In the genomic region with DNA sequence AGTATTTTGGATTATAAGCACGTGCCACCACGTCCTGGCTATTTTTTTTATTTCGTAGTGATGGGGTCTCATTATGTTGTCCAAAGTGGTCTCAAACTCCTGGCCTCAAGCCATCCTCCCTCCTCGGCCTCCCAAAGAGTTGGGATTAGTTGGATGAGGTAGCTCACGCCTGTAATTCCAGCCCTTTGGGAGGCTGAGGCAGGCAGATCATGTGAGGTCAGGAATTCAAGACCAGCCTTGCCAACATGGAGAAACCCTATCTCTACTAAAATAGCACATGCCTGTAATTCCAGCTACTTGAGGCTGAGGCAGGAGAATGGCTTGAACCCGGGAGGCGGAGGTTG, we compare ENCODE assay signal across 8 cellular contexts. TPM values are rescaled to one million over a fixed set of nuclear protein-coding genes. Genes with fewer than 3 reads are reported as not detected.
DNase-seq lines count a peak whose midpoint lies in the region; TF ChIP-seq lines count a peak whose summit lies in the region.

No MANE protein-coding gene starts in this region.

- peak overlapping the region; percentile 56 for H3K9ac ChIP-seq in endodermal cell (ENCODE audit: extremely low read depth, low read length, poor library complexity, severe bottlenecking)

- H3K27ac Mint-ChIP-seq in CD14-positive monocyte (peak overlapping the region; percentile 88 to 95 (median 91)), endodermal cell (peak overlapping the region; percentile 91), osteocyte (ENCODE audit: unreplicated experiment) (peak overlapping the region; percentile 97)

- H3K4me1 ChIP-seq in OCI-LY7 (ENCODE audit: insufficient read depth, low read length, poor library complexity, severe bottlenecking) (peaks cover 6% of the 10 kb centered on the region), endodermal cell (ENCODE audit: control insufficient read depth, insufficient read depth, low read length) (no peaks in the 10 kb centered on the region)

- peak overlapping the region; percentile 56 to 68 for H3K4me3 Mint-ChIP-seq in CD14-positive monocyte
- H3K4me3 Mint-ChIP-seq in endodermal cell, result peak overlapping the region; percentile 55
- peak overlapping the region; percentile 65 for H3K4me3 Mint-ChIP-seq in osteocyte (ENCODE audit: unreplicated experiment)

- BruUV-seq in OCI-LY7 (replicated peaks; lab: Mats Ljungman, UMichigan), result no TSS peak

- no peak for DNase-seq in CD14-positive monocyte (ENCODE audit: low spot score)
- DNase-seq in OCI-LY7 (ENCODE audit: low spot score), result no peak
- DNase-seq in endodermal cell, result no peak
- no peak for DNase-seq in osteocyte (ENCODE audit: extremely low spot score, unreplicated experiment)
- DNase-seq in EL, result no peak
- DNase-seq in midbrain (lab: John Stamatoyannopoulos, UW), result no peak
- no peak for DNase-seq in D341Med (ENCODE audit: low spot score)
- DNase-seq in ureter (ENCODE audit: low spot score), result no peak

- peak overlapping the region; percentile 64 for H3K4me3 ChIP-seq in OCI-LY7 (ENCODE audit: low read depth, low read length, poor library complexity, severe bottlenecking)
- peak overlapping the region; percentile 62 for H3K4me3 ChIP-seq in endodermal cell (ENCODE audit: low read length)

- no peaks in the 10 kb centered on the region for H3K9me2 ChIP-seq in OCI-LY7 (ENCODE audit: insufficient read depth, low read length)

- intact Hi-C loops in CD14-positive monocyte (cut with micrococcal nuclease) (no loop called here), OCI-LY7 (cut with micrococcal nuclease; ENCODE audit: unreplicated experiment) (no loop called here)

- peaks cover 0 to 6% (median 0%) of the 10 kb centered on the region in 3 donors for H3K27me3 Mint-ChIP-seq in CD14-positive monocyte (ENCODE audit: low read depth in 3 of 3)
- H3K27me3 Mint-ChIP-seq in endodermal cell (ENCODE audit: insufficient read depth), result no peaks in the 10 kb centered on the region
- no peaks in the 10 kb centered on the region for H3K27me3 Mint-ChIP-seq in osteocyte (ENCODE audit: unreplicated experiment)

- no peaks in the 10 kb centered on the region for H3K9me3 ChIP-seq in OCI-LY7 (ENCODE audit: low read length)
- no peaks in the 10 kb centered on the region for H3K9me3 ChIP-seq in endodermal cell (ENCODE audit: control insufficient read depth, low read length)

- peak overlapping the region; percentile 72 for H3K4me2 ChIP-seq in OCI-LY7 (ENCODE audit: low read length)

- H3K4me1 Mint-ChIP-seq in CD14-positive monocyte (peaks cover 42% of the 10 kb centered on the region), endodermal cell (no peaks in the 10 kb centered on the region), osteocyte (ENCODE audit: unreplicated experiment) (peaks cover 20% of the 10 kb centered on the region)

- no peaks in the 10 kb centered on the region for H3K36me3 Mint-ChIP-seq in CD14-positive monocyte
- H3K36me3 Mint-ChIP-seq in endodermal cell (ENCODE audit: low read depth), result no peaks in the 10 kb centered on the region
- no peaks in the 10 kb centered on the region for H3K36me3 Mint-ChIP-seq in osteocyte (ENCODE audit: unreplicated experiment)

- peaks cover 0 to 3% (median 0%) of the 10 kb centered on the region in 7 donors for H3K9me3 Mint-ChIP-seq in CD14-positive monocyte
- H3K9me3 Mint-ChIP-seq in endodermal cell, result no peaks in the 10 kb centered on the region
- no peaks in the 10 kb centered on the region for H3K9me3 Mint-ChIP-seq in osteocyte (ENCODE audit: unreplicated experiment)

- 92 to 93% methylated on average over 7 of the region's 7 CpGs for WGBS in endodermal cell (ENCODE audit: insufficient coverage in 1 of 2, insufficient read length in 1 of 2), 2 experiments

- H3K79me2 ChIP-seq in OCI-LY7 (ENCODE audit: insufficient read depth, low read depth, low read length), result no peaks in the 10 kb centered on the region

- TF ChIP-seq CTCF in CD14-positive monocyte (IDR thresholded peaks at IDR 0.05) (no peak), OCI-LY7 (conservative IDR thresholded peaks at IDR 0.05; ENCODE audit: low read length) (no peak), endodermal cell (conservative IDR thresholded peaks at IDR 0.05) (no peak), osteocyte (IDR thresholded peaks at IDR 0.05) (no peak)

- peak overlapping the region; percentile 90 for H2AFZ ChIP-seq in OCI-LY7 (ENCODE audit: low read length)

- POLR2A ChIA-PET in OCI-LY7 (lab: Charles Lee), result no interaction called here

- no peaks in the 10 kb centered on the region for H3K27me3 ChIP-seq in endodermal cell (ENCODE audit: control insufficient read depth, insufficient read depth, low read length, poor library complexity, severe bottlenecking)

- no peaks in the 10 kb centered on the region for H4K20me1 ChIP-seq in OCI-LY7 (ENCODE audit: insufficient read depth, low read length)

- H3K36me3 ChIP-seq in OCI-LY7 (ENCODE audit: insufficient read depth, low read length) (no peaks in the 10 kb centered on the region), endodermal cell (ENCODE audit: control insufficient read depth, insufficient read depth, low read length) (no peaks in the 10 kb centered on the region)

- CTCF ChIA-PET in OCI-LY7 (lab: Charles Lee; ENCODE audit: unreplicated experiment), result no interaction called here

- H3K27ac ChIP-seq in OCI-LY7 (ENCODE audit: low read depth, low read length, poor library complexity, severe bottlenecking) (no peak overlapping the region), endodermal cell (ENCODE audit: low read depth, low read length) (peak overlapping the region; percentile 88)

RNA-seq across cellular contexts. Expression of a gene that starts 21.8 kb away (rescaled TPM):
- 10 to 100 TPM in 1 of 2 donors, 1 to 10 TPM in 1; 6.9 to 12.2 TPM for polyA plus RNA-seq in CD14-positive monocyte
- 42.6 and 45.5 TPM in 2 replicates for total RNA-seq in OCI-LY7 (2014; rRNA removed; shearing (Covaris generic))
- total RNA-seq in OCI-LY7 (2022) (109 and 126 TPM in 2 replicates), endodermal cell (100 to 1,000 TPM; 148 TPM), osteocyte (151 and 154 TPM in 2 replicates), ureter (99.4 TPM)
- 163 TPM for polyA plus RNA-seq in endodermal cell (2013, experiment 1 of 2)
- 160 TPM for polyA plus RNA-seq in endodermal cell (2013, experiment 2 of 2)

RNA-seq across cellular contexts. Expression of a gene that starts 28.9 kb away (rescaled TPM):
- polyA plus RNA-seq in CD14-positive monocyte, result under 1 TPM; 0.48 to 0.56 TPM
- 1.3 TPM in 1 of 2 replicates, not detected in the other for total RNA-seq in OCI-LY7 (2014; rRNA removed; shearing (Covaris generic))
- total RNA-seq in OCI-LY7 (2022) (0.44 TPM in 1 of 2 replicates, not detected in the other), endodermal cell (10 to 100 TPM; 21.9 to 44.5 TPM), osteocyte (0.31 and 0.89 TPM in 2 replicates), ureter (0.70 TPM)
- 9.5 TPM for polyA plus RNA-seq in endodermal cell (2013, experiment 1 of 2)
- polyA plus RNA-seq in endodermal cell (2013, experiment 2 of 2), result 8.4 TPM

RNA-seq across cellular contexts. Expression of a gene that starts 44.2 kb away (rescaled TPM):
- 10 to 100 TPM; 10.4 to 12.1 TPM for polyA plus RNA-seq in CD14-positive monocyte
- 0.98 and 2.0 TPM in 2 replicates for total RNA-seq in OCI-LY7 (2014; rRNA removed; shearing (Covaris generic))
- 0.48 and 0.57 TPM in 2 replicates for total RNA-seq in OCI-LY7 (2022)
- 1 to 10 TPM in 1 of 2 donors, under 1 TPM in 1; 0.53 to 2.3 TPM for total RNA-seq in endodermal cell
- 1.4 TPM for polyA plus RNA-seq in endodermal cell (2013, experiment 1 of 2)
- polyA plus RNA-seq in endodermal cell (2013, experiment 2 of 2), result not detected
- 0.51 TPM in 1 of 2 replicates, not detected in the other for total RNA-seq in osteocyte
- total RNA-seq in ureter, result 23.3 TPM

Comparison
In these comparisons a context has a peak if more than half of its experiments do, and no peak if none do; other contexts are left out.
1. RNA of a gene that starts 28.9 kb away (total RNA-seq): 21.9 to 44.5 TPM in endodermal cell; 0.31 to 0.89 TPM in osteocyte, 0.70 TPM in ureter (single experiment) and 0.44 to 1.3 TPM in OCI-LY7; every median in the first group is over 10 times any median in the second.
2. Peak in every context shown above with its lines, with median percentiles within 50 percentile points of each other: H3K27ac Mint-ChIP-seq and H3K4me3 Mint-ChIP-seq.